ENCODE assay signal across 19 cellular contexts in the genomic region with DNA sequence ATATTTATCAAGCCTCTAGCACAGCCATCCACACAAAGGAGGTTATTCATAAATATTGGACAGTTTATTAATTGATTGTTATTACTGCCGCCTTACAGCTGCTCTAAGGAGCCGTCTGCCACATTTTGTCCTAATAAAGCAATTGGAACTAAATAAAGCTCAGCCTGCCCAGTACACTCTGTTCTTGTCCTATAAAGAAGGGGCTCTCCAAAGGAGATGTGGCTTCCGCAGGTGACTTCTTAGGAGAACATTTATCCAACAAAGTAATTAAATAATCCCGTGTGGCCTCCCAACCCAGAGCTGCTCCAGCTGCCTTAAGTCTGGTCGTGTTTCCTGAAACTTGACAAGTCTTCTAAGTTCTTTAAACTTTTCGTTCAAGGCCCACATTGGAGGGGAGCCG.
"Had no signal": no experiment of that assay in that cellular context is flagged by ENCODE, and none has a peak within 500 bp of the region (broad histone marks: within the 10 kb centered on the region; RNA-seq: fewer than 3 reads in every experiment).

No MANE protein-coding gene starts in this region.

- H3K4me1 Mint-ChIP-seq: activated naive CD4-positive, alpha-beta T cell treated with anti-CD3 and anti-CD28 coated beads, Interleukin-2, amount 50 U/mL, for 24 hours; activated naive CD8-positive, alpha-beta T cell treated with anti-CD3 and anti-CD28 coated beads, Interleukin-2, amount 50 U/mL, for 24 hours; memory B cell; natural killer cell; WTC11 had no signal

- H3K27me3 Mint-ChIP-seq: activated naive CD4-positive, alpha-beta T cell treated with anti-CD3 and anti-CD28 coated beads, Interleukin-2, amount 50 U/mL, for 24 hours had no signal

- H3K4me3 ChIP-seq: cardiac muscle cell, coronary artery, tibial nerve had no signal

- DNase-seq: activated CD4-positive, alpha-beta T cell treated with anti-CD3 and anti-CD28 coated beads, Interleukin-2, amount 50 U/mL, for 1 hour; activated CD8-positive, alpha-beta T cell treated with anti-CD3 and anti-CD28 coated beads for 36 hours; activated naive CD8-positive, alpha-beta T cell treated with anti-CD3 and anti-CD28 coated beads, Interleukin-2, amount 50 U/mL, for 24 hours; activated T-cell treated with anti-CD3 and anti-CD28 coated beads, Interleukin-2, amount 50 U/mL, for 4 hours; effector memory CD4-positive, alpha-beta T cell; left cardiac atrium; natural killer cell; stimulated activated CD4-positive, alpha-beta T cell treated with anti-CD3 and anti-CD28 coated beads, Interleukin-2, amount 100 ng/mL, for 48 hours; stimulated activated naive CD8-positive, alpha-beta T cell treated with anti-CD3 and anti-CD28 coated beads, Interleukin-15, Interleukin-2, amounts not matched to agents 100 U/mL and 50 U/mL, for 24 hours; T-helper 17 cell had no signal

- H3K36me3 Mint-ChIP-seq: activated naive CD4-positive, alpha-beta T cell treated with anti-CD3 and anti-CD28 coated beads, Interleukin-2, amount 50 U/mL, for 24 hours; memory B cell; natural killer cell had no signal

- H3K4me3 Mint-ChIP-seq: activated CD8-positive, alpha-beta T cell treated with anti-CD3 and anti-CD28 coated beads for 36 hours; activated naive CD4-positive, alpha-beta T cell treated with anti-CD3 and anti-CD28 coated beads, Interleukin-2, amount 50 U/mL, for 24 hours; activated naive CD8-positive, alpha-beta T cell treated with anti-CD3 and anti-CD28 coated beads, Interleukin-2, amount 50 U/mL, for 24 hours; activated T-cell treated with anti-CD3 and anti-CD28 coated beads, Interleukin-2, amount 50 U/mL, for 4 hours; memory B cell; natural killer cell; T-helper 17 cell; WTC11 had no signal

- H3K36me3 ChIP-seq: cardiac muscle cell, tibial nerve had no signal

- H3K27me3 ChIP-seq: tibial nerve had no signal

- H3K27ac ChIP-seq: cardiac muscle cell, coronary artery had no signal

- H3K9me3 Mint-ChIP-seq: activated CD8-positive, alpha-beta T cell treated with anti-CD3 and anti-CD28 coated beads for 36 hours; activated naive CD4-positive, alpha-beta T cell treated with anti-CD3 and anti-CD28 coated beads, Interleukin-2, amount 50 U/mL, for 24 hours; activated naive CD8-positive, alpha-beta T cell treated with anti-CD3 and anti-CD28 coated beads, Interleukin-2, amount 50 U/mL, for 24 hours; activated T-cell treated with anti-CD3 and anti-CD28 coated beads, Interleukin-2, amount 50 U/mL, for 4 hours; activated T-helper 2 cell treated with anti-CD3 and anti-CD28 coated beads, Interferon-gamma antibody, Interleukin-2, Interleukin-4, amounts not matched to agents 10 μg/mL and 5 μg/mL and 100 μg/mL, durations not matched to agents 14 hours and 24 hours and 36 hours; natural killer cell had no signal

- H3K27ac Mint-ChIP-seq: activated CD8-positive, alpha-beta T cell treated with anti-CD3 and anti-CD28 coated beads for 36 hours; activated naive CD4-positive, alpha-beta T cell treated with anti-CD3 and anti-CD28 coated beads, Interleukin-2, amount 50 U/mL, for 24 hours; activated naive CD8-positive, alpha-beta T cell treated with anti-CD3 and anti-CD28 coated beads, Interleukin-2, amount 50 U/mL, for 24 hours; activated T-helper 2 cell treated with anti-CD3 and anti-CD28 coated beads, Interferon-gamma antibody, Interleukin-2, Interleukin-4, amounts not matched to agents 10 μg/mL and 5 μg/mL and 100 μg/mL, durations not matched to agents 14 hours and 24 hours and 36 hours; memory B cell; natural killer cell; progenitor cell of endocrine pancreas; T-helper 17 cell; WTC11 had no signal

- ATAC-seq: activated CD8-positive, alpha-beta T cell treated with anti-CD3 and anti-CD28 coated beads for 36 hours; activated naive CD8-positive, alpha-beta T cell treated with anti-CD3 and anti-CD28 coated beads, Interleukin-2, amount 50 U/mL, for 24 hours; activated T-cell treated with anti-CD3 and anti-CD28 coated beads, Interleukin-2, amount 50 U/mL, for 4 hours; natural killer cell; SK-N-SH treated with all-trans-retinoic acid at 6 μM for 48 hours; stimulated activated naive CD8-positive, alpha-beta T cell treated with anti-CD3 and anti-CD28 coated beads, Interleukin-15, Interleukin-2, amounts not matched to agents 100 U/mL and 50 U/mL, for 24 hours; T-helper 17 cell; WTC11 had no signal
